19 cellular contexts compared by ENCODE assay signal in the genomic region with DNA sequence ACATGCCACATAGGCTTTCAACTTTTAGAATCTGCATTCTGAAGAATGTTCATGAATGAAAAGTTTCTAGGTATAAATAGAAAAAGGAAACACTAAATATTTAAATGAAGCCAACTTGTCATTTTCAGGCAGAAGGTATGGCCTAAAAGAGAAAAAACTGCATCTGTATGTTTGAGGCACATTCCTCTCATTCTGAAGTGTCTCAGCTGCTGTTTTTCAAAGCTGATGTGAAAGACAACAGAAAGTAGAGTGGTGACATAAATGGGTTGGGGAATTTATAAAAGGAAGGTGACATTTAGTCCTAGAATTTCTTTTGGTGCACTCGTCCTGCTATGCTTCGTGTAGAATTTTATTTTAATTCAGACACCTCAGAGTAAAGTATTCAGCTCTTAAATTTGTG.
"Had no signal": no experiment of that assay in that cellular context is flagged by ENCODE, and none has a peak within 500 bp of the region (broad histone marks: within the 10 kb centered on the region; RNA-seq: fewer than 3 reads in every experiment).

No MANE protein-coding gene starts in this region.

- H3K4me3 Mint-ChIP-seq: naive thymus-derived CD8-positive, alpha-beta T cell; stimulated activated effector memory CD8-positive, alpha-beta T cell treated with anti-CD3 and anti-CD28 coated beads, Interleukin-12 subunit alpha, Interleukin-12 subunit beta, amount 100 ng/mL, for 72 hours; type B pancreatic cell had no signal

- H3K27me3 ChIP-seq: colonic mucosa, esophagus squamous epithelium, foreskin keratinocyte, ovary, suprapubic skin, thyroid gland had no signal

- H3K4me3 ChIP-seq: colonic mucosa, esophagus squamous epithelium, lung, ovary, smooth muscle cell, suprapubic skin, thyroid gland had no signal

- H3K27ac ChIP-seq: colonic mucosa, esophagus squamous epithelium, foreskin keratinocyte, ovary, suprapubic skin, thyroid gland had no signal

- H3K27me3 Mint-ChIP-seq: naive thymus-derived CD8-positive, alpha-beta T cell; type B pancreatic cell had no signal

- ATAC-seq: foreskin keratinocyte; left cardiac atrium; left ventricle myocardium superior; naive thymus-derived CD8-positive, alpha-beta T cell; right cardiac atrium; stimulated activated effector memory CD8-positive, alpha-beta T cell treated with anti-CD3 and anti-CD28 coated beads, Interleukin-12 subunit alpha, Interleukin-12 subunit beta, amount 100 ng/mL, for 72 hours; stimulated activated naive CD8-positive, alpha-beta T cell treated with anti-CD3 and anti-CD28 coated beads, Interleukin-15, Interleukin-2, amounts not matched to agents 100 U/mL and 50 U/mL, for 24 hours had no signal

- H3K9me3 ChIP-seq: colonic mucosa, esophagus squamous epithelium, ovary, suprapubic skin, thyroid gland had no signal

- H3K4me1 Mint-ChIP-seq: naive thymus-derived CD8-positive, alpha-beta T cell; stimulated activated effector memory CD8-positive, alpha-beta T cell treated with anti-CD3 and anti-CD28 coated beads, Interleukin-12 subunit alpha, Interleukin-12 subunit beta, amount 100 ng/mL, for 72 hours had no signal

- DNase-seq: colonic mucosa; dermis blood vessel endothelial cell; esophagus squamous epithelium; foreskin keratinocyte; kidney; left cardiac atrium; left ventricle myocardium superior; naive thymus-derived CD8-positive, alpha-beta T cell; ovary; right cardiac atrium; stimulated activated CD4-positive, alpha-beta T cell treated with anti-CD3 and anti-CD28 coated beads, Interleukin-4, amount 100 ng/mL, for 1 hour; stimulated activated CD8-positive, alpha-beta memory T cell treated with anti-CD3 and anti-CD28 coated beads, Interleukin-4, amount 100 ng/mL, for 48 hours; stimulated activated naive CD8-positive, alpha-beta T cell treated with anti-CD3 and anti-CD28 coated beads, Interleukin-15, Interleukin-2, amounts not matched to agents 100 U/mL and 50 U/mL, for 24 hours; thyroid gland had no signal

- H3K36me3 ChIP-seq: colonic mucosa, esophagus squamous epithelium, ovary, suprapubic skin, thyroid gland had no signal

- H3K4me2 ChIP-seq: smooth muscle cell had no signal

- H3K4me1 ChIP-seq: colonic mucosa, esophagus squamous epithelium, foreskin keratinocyte, suprapubic skin, thyroid gland had no signal

- H3K36me3 Mint-ChIP-seq: naive thymus-derived CD8-positive, alpha-beta T cell; stimulated activated effector memory CD8-positive, alpha-beta T cell treated with anti-CD3 and anti-CD28 coated beads, Interleukin-12 subunit alpha, Interleukin-12 subunit beta, amount 100 ng/mL, for 72 hours; type B pancreatic cell had no signal

- H3K27ac Mint-ChIP-seq: naive thymus-derived CD8-positive, alpha-beta T cell; stimulated activated effector memory CD8-positive, alpha-beta T cell treated with anti-CD3 and anti-CD28 coated beads, Interleukin-12 subunit alpha, Interleukin-12 subunit beta, amount 100 ng/mL, for 72 hours; type B pancreatic cell had no signal
